Comparison of ENCODE assay signal across 13 cellular contexts in the genomic region with DNA sequence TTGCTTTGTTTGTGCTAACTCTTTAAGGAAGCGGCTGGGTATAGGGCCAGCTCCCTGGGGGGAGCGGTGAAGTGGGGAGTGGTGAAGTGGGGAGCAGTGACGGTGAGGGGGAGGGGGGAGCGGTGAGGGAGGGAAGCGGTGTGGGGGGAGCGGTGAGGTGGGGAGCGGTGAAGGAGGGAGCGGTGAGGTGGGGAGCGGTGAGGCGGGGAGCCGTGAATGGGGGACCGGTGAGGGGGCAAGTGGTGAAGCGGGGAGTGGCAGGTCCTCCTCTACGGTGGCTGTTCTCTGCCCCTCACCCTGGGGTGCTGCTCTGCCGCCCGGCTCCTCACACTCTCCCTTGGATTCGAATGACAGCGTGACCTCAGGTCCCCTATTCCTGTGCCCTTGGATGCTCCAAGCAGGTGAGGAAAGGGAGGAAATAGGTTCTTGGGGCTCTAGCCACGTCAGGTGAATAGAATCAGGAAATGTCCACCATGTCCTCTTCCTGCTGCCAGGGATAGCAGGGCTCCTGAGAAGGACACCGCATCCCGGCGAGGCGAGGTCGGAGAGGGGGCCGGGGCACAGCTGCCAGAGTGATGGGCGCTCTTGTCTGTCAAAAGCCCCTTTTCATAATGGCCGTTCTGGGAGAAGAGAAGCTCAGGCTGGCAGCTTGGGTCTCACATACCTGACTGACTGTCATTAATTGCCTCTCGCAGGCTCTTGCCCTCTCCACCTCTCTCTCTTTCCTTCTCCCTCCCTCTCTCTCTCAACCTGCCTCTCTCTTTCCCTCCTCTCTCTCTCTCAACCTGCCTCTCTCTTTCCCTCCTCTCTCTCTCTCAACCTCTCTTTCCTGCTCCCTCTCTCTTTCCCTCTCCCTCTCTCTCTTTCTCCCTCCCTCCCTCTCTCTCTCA.
DNase-seq lines count a peak whose midpoint lies in the region; ATAC-seq and TF ChIP-seq lines count a peak whose summit lies in the region.
"Had no signal": no experiment of that assay in that cellular context is flagged by ENCODE, and none has a peak within 500 bp of the region (broad histone marks: within the 10 kb centered on the region; RNA-seq: fewer than 3 reads in every experiment).

No MANE protein-coding gene starts in this region.

- H3K4me3 ChIP-seq in iPS-20b (ENCODE audit: low read length) (peak overlapping the region; percentile 64; the same call in 1 of the 2 replicates), OCI-LY7 (ENCODE audit: low read depth, low read length, poor library complexity, severe bottlenecking) (no peak overlapping the region)

- H3K36me3 Mint-ChIP-seq in activated CD8-positive, alpha-beta T cell treated with anti-CD3 and anti-CD28 coated beads, Interleukin-2, amount 10 ng/mL, durations not matched to agents 7 days and 5 days (ENCODE audit: low read depth): no peaks in the 10 kb centered on the region
- no peaks in the 10 kb centered on the region for H3K36me3 Mint-ChIP-seq in activated CD8-positive, alpha-beta T cell treated with anti-CD3 and anti-CD28 coated beads for 36 hours (ENCODE audit: low read depth)
- no peaks in the 10 kb centered on the region for H3K36me3 Mint-ChIP-seq in T-cell

- intact Hi-C loops in activated CD8-positive, alpha-beta T cell treated with anti-CD3 and anti-CD28 coated beads for 36 hours (cut with micrococcal nuclease): no loop called here
- intact Hi-C loops in OCI-LY7 (cut with micrococcal nuclease; ENCODE audit: unreplicated experiment): no loop called here

- H3K27me3 ChIP-seq in iPS-20b (ENCODE audit: insufficient read depth, low read length): peaks cover 8% of the 10 kb centered on the region; the same call in 1 of the 2 replicates

- H3K4me1 ChIP-seq in iPS-20b (ENCODE audit: insufficient read depth, low read length) (peaks cover 8% of the 10 kb centered on the region; the same call in 1 of the 2 replicates), OCI-LY7 (ENCODE audit: insufficient read depth, low read length, poor library complexity, severe bottlenecking) (no peaks in the 10 kb centered on the region)

- no peaks in the 10 kb centered on the region for H3K9me3 Mint-ChIP-seq in activated CD8-positive, alpha-beta T cell treated with anti-CD3 and anti-CD28 coated beads, Interleukin-2, amount 10 ng/mL, durations not matched to agents 7 days and 5 days (ENCODE audit: insufficient read depth)
- H3K9me3 Mint-ChIP-seq in activated CD8-positive, alpha-beta T cell treated with anti-CD3 and anti-CD28 coated beads for 36 hours: no peaks in the 10 kb centered on the region
- no peaks in the 10 kb centered on the region for H3K9me3 Mint-ChIP-seq in T-cell
- H3K9me3 Mint-ChIP-seq in stimulated activated naive CD8-positive, alpha-beta T cell treated with anti-CD3 and anti-CD28 coated beads, Interleukin-15, amount 100 ng/mL, for 72 hours: no peaks in the 10 kb centered on the region
- H3K9me3 Mint-ChIP-seq: activated T-helper 2 cell treated with anti-CD3 and anti-CD28 coated beads, Interferon-gamma antibody, Interleukin-2, Interleukin-4, amounts not matched to agents 10 μg/mL and 5 μg/mL and 100 μg/mL, durations not matched to agents 14 hours and 24 hours and 36 hours had no signal

- H3K27ac ChIP-seq in iPS-20b (ENCODE audit: low read length): no peak overlapping the region
- no peak overlapping the region for H3K27ac ChIP-seq in OCI-LY7 (ENCODE audit: low read depth, low read length, poor library complexity, severe bottlenecking)
- H3K27ac ChIP-seq: KMS-11 had no signal

- POLR2A ChIA-PET in activated CD8-positive, alpha-beta T cell treated with anti-CD3 and anti-CD28 coated beads, Interleukin-2, amount 10 ng/mL, durations not matched to agents 7 days and 5 days (lab: Charles Lee): no interaction called here
- POLR2A ChIA-PET in activated CD8-positive, alpha-beta T cell treated with anti-CD3 and anti-CD28 coated beads for 36 hours (lab: Charles Lee): no interaction called here
- POLR2A ChIA-PET in T-cell (lab: Charles Lee): no interaction called here
- POLR2A ChIA-PET in OCI-LY7 (lab: Charles Lee): interaction anchor here (0.9 kb wide), 1 partner anchor 668 kb away, joined by 3 read pairs; no protein-coding TSS in a partner anchor

- H3K9ac ChIP-seq in iPS-20b (ENCODE audit: low read depth, low read length): 0 out of 2 replicates have a peak overlapping the region, but pooled peaks have one; percentile 39
- H3K9ac ChIP-seq: KMS-11 had no signal

- no peak overlapping the region for H2AFZ ChIP-seq in OCI-LY7 (ENCODE audit: low read length)

- peaks cover 30% of the 10 kb centered on the region for H3K27me3 Mint-ChIP-seq in activated CD8-positive, alpha-beta T cell treated with anti-CD3 and anti-CD28 coated beads, Interleukin-2, amount 10 ng/mL, durations not matched to agents 7 days and 5 days (ENCODE audit: low read depth)
- peaks cover 6% of the 10 kb centered on the region for H3K27me3 Mint-ChIP-seq in activated CD8-positive, alpha-beta T cell treated with anti-CD3 and anti-CD28 coated beads for 36 hours
- peaks cover 12 to 35% of the 10 kb centered on the region in 2 donors for H3K27me3 Mint-ChIP-seq in T-cell
- H3K27me3 Mint-ChIP-seq in stimulated activated naive CD8-positive, alpha-beta T cell treated with anti-CD3 and anti-CD28 coated beads, Interleukin-15, amount 100 ng/mL, for 72 hours: peaks cover 39% of the 10 kb centered on the region

- BruUV-seq in OCI-LY7 (replicated peaks; lab: Mats Ljungman, UMichigan): no TSS peak

- no peak overlapping the region for H3K4me3 Mint-ChIP-seq in activated CD8-positive, alpha-beta T cell treated with anti-CD3 and anti-CD28 coated beads, Interleukin-2, amount 10 ng/mL, durations not matched to agents 7 days and 5 days
- no peak overlapping the region for H3K4me3 Mint-ChIP-seq in activated CD8-positive, alpha-beta T cell treated with anti-CD3 and anti-CD28 coated beads for 36 hours
- peak overlapping the region in 1 of 3 donors; percentile 64 for H3K4me3 Mint-ChIP-seq in T-cell
- peak overlapping the region; percentile 57 to 61 for H3K4me3 Mint-ChIP-seq in stimulated activated naive CD8-positive, alpha-beta T cell treated with anti-CD3 and anti-CD28 coated beads, Interleukin-15, amount 100 ng/mL, for 72 hours

- H3K9me3 ChIP-seq in iPS-20b (ENCODE audit: insufficient read depth, low read depth, low read length): no peaks in the 10 kb centered on the region
- H3K9me3 ChIP-seq in OCI-LY7 (ENCODE audit: low read length): no peaks in the 10 kb centered on the region

- CTCF ChIA-PET in activated CD8-positive, alpha-beta T cell treated with anti-CD3 and anti-CD28 coated beads, Interleukin-2, amount 10 ng/mL, durations not matched to agents 7 days and 5 days (lab: Charles Lee): no interaction called here
- CTCF ChIA-PET in activated CD8-positive, alpha-beta T cell treated with anti-CD3 and anti-CD28 coated beads for 36 hours (lab: Charles Lee): no interaction called here
- CTCF ChIA-PET in T-cell (lab: Charles Lee): interaction anchor here in 1 of 2 donors (0.7 kb wide), 1 partner anchor 1627 kb away, joined by 7 read pairs; no protein-coding TSS in a partner anchor
- CTCF ChIA-PET in OCI-LY7 (lab: Charles Lee; ENCODE audit: unreplicated experiment): no interaction called here

- no peaks in the 10 kb centered on the region for H3K79me2 ChIP-seq in OCI-LY7 (ENCODE audit: insufficient read depth, low read depth, low read length)

- H3K36me3 ChIP-seq in iPS-20b (ENCODE audit: insufficient read depth, low read depth, low read length) (no peaks in the 10 kb centered on the region), OCI-LY7 (ENCODE audit: insufficient read depth, low read length) (no peaks in the 10 kb centered on the region)

- no peaks in the 10 kb centered on the region for H4K20me1 ChIP-seq in OCI-LY7 (ENCODE audit: insufficient read depth, low read length)

- no peak overlapping the region for H3K4me2 ChIP-seq in OCI-LY7 (ENCODE audit: low read length)
- H3K4me2 ChIP-seq: KMS-11 had no signal

- peak; percentile 27 for ATAC-seq in activated CD8-positive, alpha-beta T cell treated with anti-CD3 and anti-CD28 coated beads, Interleukin-2, amount 10 ng/mL, durations not matched to agents 7 days and 5 days
- ATAC-seq in activated CD8-positive, alpha-beta T cell treated with anti-CD3 and anti-CD28 coated beads for 36 hours: no peak
- ATAC-seq in T-cell (replicated peaks in 1 of 4) (peak; percentile 26 to 64 (median 34)), HG03280 (IDR thresholded peaks at IDR 0.05; ENCODE audit: unreplicated experiment) (no peak)
- ATAC-seq in stimulated activated naive CD8-positive, alpha-beta T cell treated with anti-CD3 and anti-CD28 coated beads, Interleukin-15, amount 100 ng/mL, for 72 hours: peak; percentile 53

- peaks cover 7% of the 10 kb centered on the region for H3K4me1 Mint-ChIP-seq in activated CD8-positive, alpha-beta T cell treated with anti-CD3 and anti-CD28 coated beads, Interleukin-2, amount 10 ng/mL, durations not matched to agents 7 days and 5 days (ENCODE audit: low read depth)
- H3K4me1 Mint-ChIP-seq in activated CD8-positive, alpha-beta T cell treated with anti-CD3 and anti-CD28 coated beads for 36 hours (ENCODE audit: low read depth): peaks cover 5% of the 10 kb centered on the region
- H3K4me1 Mint-ChIP-seq in T-cell: peaks cover 3 to 12% (median 6%) of the 10 kb centered on the region in 3 donors
- peaks cover 13% of the 10 kb centered on the region for H3K4me1 Mint-ChIP-seq in stimulated activated naive CD8-positive, alpha-beta T cell treated with anti-CD3 and anti-CD28 coated beads, Interleukin-15, amount 100 ng/mL, for 72 hours

- DNase-seq in activated CD8-positive, alpha-beta T cell treated with anti-CD3 and anti-CD28 coated beads, Interleukin-2, amount 10 ng/mL, durations not matched to agents 7 days and 5 days: no peak
- no peak for DNase-seq in activated CD8-positive, alpha-beta T cell treated with anti-CD3 and anti-CD28 coated beads for 36 hours
- DNase-seq in T-cell (peak in 5 of 34 experiments; percentile 7 to 31 (median 16)), OCI-LY7 (ENCODE audit: low spot score) (no peak), NCI-H774 (lab: John Stamatoyannopoulos, UW) (no peak)
- DNase-seq in stimulated activated naive CD8-positive, alpha-beta T cell treated with anti-CD3 and anti-CD28 coated beads, Interleukin-15, amount 100 ng/mL, for 72 hours: no peak
- DNase-seq: activated CD4-positive, alpha-beta T cell treated with anti-CD3 and anti-CD28 coated beads for 1 hour; DND-41; stimulated activated naive CD4-positive, alpha-beta T cell treated with Interleukin-2 at 50 U/mL for 16 hours had no signal

- H3K27ac Mint-ChIP-seq in activated CD8-positive, alpha-beta T cell treated with anti-CD3 and anti-CD28 coated beads, Interleukin-2, amount 10 ng/mL, durations not matched to agents 7 days and 5 days: no peak overlapping the region
- H3K27ac Mint-ChIP-seq in activated CD8-positive, alpha-beta T cell treated with anti-CD3 and anti-CD28 coated beads for 36 hours: no peak overlapping the region
- H3K27ac Mint-ChIP-seq in T-cell: no peak overlapping the region
- H3K27ac Mint-ChIP-seq in stimulated activated naive CD8-positive, alpha-beta T cell treated with anti-CD3 and anti-CD28 coated beads, Interleukin-15, amount 100 ng/mL, for 72 hours: peak overlapping the region; percentile 90 to 97
- H3K27ac Mint-ChIP-seq: activated T-helper 2 cell treated with anti-CD3 and anti-CD28 coated beads, Interferon-gamma antibody, Interleukin-2, Interleukin-4, amounts not matched to agents 10 μg/mL and 5 μg/mL and 100 μg/mL, durations not matched to agents 14 hours and 24 hours and 36 hours had no signal

- no peaks in the 10 kb centered on the region for H3K9me2 ChIP-seq in OCI-LY7 (ENCODE audit: insufficient read depth, low read length)

- no peak for TF ChIP-seq CTCF in activated CD8-positive, alpha-beta T cell treated with anti-CD3 and anti-CD28 coated beads for 36 hours (IDR thresholded peaks at IDR 0.05)
- TF ChIP-seq CTCF in OCI-LY7 (conservative IDR thresholded peaks at IDR 0.05; ENCODE audit: low read length): no peak

Comparison
In these comparisons a context has a peak if more than half of its experiments do, and no peak if none do; other contexts are left out.
1. ATAC-seq: peak in activated CD8-positive, alpha-beta T cell treated with anti-CD3 and anti-CD28 coated beads, Interleukin-2, amount 10 ng/mL, durations not matched to agents 7 days and 5 days (single experiment), T-cell (4 of 4) and stimulated activated naive CD8-positive, alpha-beta T cell treated with anti-CD3 and anti-CD28 coated beads, Interleukin-15, amount 100 ng/mL, for 72 hours (single experiment); none in activated CD8-positive, alpha-beta T cell treated with anti-CD3 and anti-CD28 coated beads for 36 hours (single experiment) and HG03280 (single experiment).
2. H3K27ac Mint-ChIP-seq: peak in stimulated activated naive CD8-positive, alpha-beta T cell treated with anti-CD3 and anti-CD28 coated beads, Interleukin-15, amount 100 ng/mL, for 72 hours (2 of 2); none in activated CD8-positive, alpha-beta T cell treated with anti-CD3 and anti-CD28 coated beads, Interleukin-2, amount 10 ng/mL, durations not matched to agents 7 days and 5 days (single experiment), activated CD8-positive, alpha-beta T cell treated with anti-CD3 and anti-CD28 coated beads for 36 hours (single experiment) and T-cell (0 of 2).
3. H3K4me3 Mint-ChIP-seq: peak in stimulated activated naive CD8-positive, alpha-beta T cell treated with anti-CD3 and anti-CD28 coated beads, Interleukin-15, amount 100 ng/mL, for 72 hours (2 of 2); none in activated CD8-positive, alpha-beta T cell treated with anti-CD3 and anti-CD28 coated beads, Interleukin-2, amount 10 ng/mL, durations not matched to agents 7 days and 5 days (single experiment) and activated CD8-positive, alpha-beta T cell treated with anti-CD3 and anti-CD28 coated beads for 36 hours (single experiment).